In the genomic region with DNA sequence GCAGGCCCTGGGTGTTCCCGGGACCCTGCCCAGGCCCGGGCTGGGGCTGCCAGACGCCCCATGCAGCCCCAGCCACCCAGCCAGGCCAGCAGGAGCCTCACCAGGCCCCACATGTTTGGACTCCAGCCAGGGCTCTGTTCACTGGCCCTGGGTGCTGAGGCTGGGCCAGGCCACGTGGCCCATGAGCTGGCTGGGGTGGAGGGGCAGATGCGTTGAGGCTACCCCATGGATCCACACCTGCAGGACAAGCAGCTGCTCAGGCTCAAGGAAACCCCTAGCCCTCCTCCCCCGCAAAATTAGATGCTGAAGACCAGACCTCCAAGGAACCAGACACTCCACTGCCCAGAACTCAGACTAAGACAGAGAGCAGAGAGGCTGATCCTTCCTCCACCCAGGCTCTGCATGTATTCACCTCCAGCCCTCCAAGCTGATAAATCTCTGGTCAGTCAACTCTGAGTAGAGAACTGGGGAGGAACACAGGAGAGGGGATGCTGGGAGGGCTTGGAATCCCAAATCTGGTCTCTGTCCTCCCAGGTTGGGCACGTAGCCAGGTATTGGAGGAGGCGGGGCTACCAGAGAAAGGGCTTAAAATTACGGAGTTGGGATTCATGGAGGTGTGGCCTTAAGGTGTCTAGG, we compare ENCODE assay signal across 9 cellular contexts. TPM values are rescaled to one million over a fixed set of nuclear protein-coding genes. Genes with fewer than 3 reads are reported as not detected.
DNase-seq lines count a peak whose midpoint lies in the region; ATAC-seq and TF ChIP-seq lines count a peak whose summit lies in the region.
"Had no signal": no experiment of that assay in that cellular context is flagged by ENCODE, and none has a peak within 500 bp of the region (broad histone marks: within the 10 kb centered on the region; RNA-seq: fewer than 3 reads in every experiment).

No MANE protein-coding gene starts in this region.

- no peaks in the 10 kb centered on the region for H3K9me3 Mint-ChIP-seq in activated T-helper 17 cell treated with anti-CD3 and anti-CD28 coated beads, Interleukin-2, amount 50 U/mL, for 72 hours

- no peak overlapping the region for H2BK5ac ChIP-seq in mesenchymal stem cell (ENCODE audit: low read depth, low read length, poor library complexity, severe bottlenecking)

- peak overlapping the region; percentile 32 for H3K27ac Mint-ChIP-seq in activated T-helper 17 cell treated with anti-CD3 and anti-CD28 coated beads, Interleukin-2, amount 50 U/mL, for 72 hours

- peaks cover 36% of the 10 kb centered on the region for H3K36me3 Mint-ChIP-seq in activated T-helper 17 cell treated with anti-CD3 and anti-CD28 coated beads, Interleukin-2, amount 50 U/mL, for 72 hours (ENCODE audit: low read depth)

- no peak for ATAC-seq in activated T-helper 17 cell treated with anti-CD3 and anti-CD28 coated beads, Interleukin-2, amount 50 U/mL, for 72 hours (replicated peaks)
- ATAC-seq in GM19023 (IDR thresholded peaks at IDR 0.05; ENCODE audit: unreplicated experiment): no peak

- H3K27me3 Mint-ChIP-seq in activated T-helper 17 cell treated with anti-CD3 and anti-CD28 coated beads, Interleukin-2, amount 50 U/mL, for 72 hours: peaks cover 8% of the 10 kb centered on the region

- H3K14ac ChIP-seq in mesenchymal stem cell (ENCODE audit: low read length in 2 of 2): no peak overlapping the region

- peak overlapping the region; percentile 78 for H2BK15ac ChIP-seq in mesenchymal stem cell (ENCODE audit: low read depth, poor library complexity, severe bottlenecking)

- peak overlapping the region; percentile 74 for H3K4me3 Mint-ChIP-seq in activated T-helper 17 cell treated with anti-CD3 and anti-CD28 coated beads, Interleukin-2, amount 50 U/mL, for 72 hours

- no peak overlapping the region for H3K4ac ChIP-seq in mesenchymal stem cell (ENCODE audit: low read depth in 1 of 2, low read length in 2 of 2)

- H3K23ac ChIP-seq in mesenchymal stem cell (ENCODE audit: low read length in 2 of 2): no peak overlapping the region

- H2BK12ac ChIP-seq in mesenchymal stem cell (ENCODE audit: low read length in 2 of 2): no peak overlapping the region

- H3K27me3 ChIP-seq in mesenchymal stem cell (ENCODE audit: control insufficient read depth in 1 of 2, insufficient read depth in 1 of 2, low read length in 2 of 2): no peaks in the 10 kb centered on the region

- H3K4me1 ChIP-seq in mesenchymal stem cell (ENCODE audit: control insufficient read depth, insufficient read depth, low read depth, low read length): peaks cover 31% of the 10 kb centered on the region

- H3K79me1 ChIP-seq in mesenchymal stem cell (replicated peaks; ENCODE audit: low read length, poor library complexity, severe bottlenecking): peaks cover 6% of the 10 kb centered on the region

- H4K91ac ChIP-seq in mesenchymal stem cell (ENCODE audit: low read length): no peak overlapping the region

- H3K36me3 ChIP-seq in mesenchymal stem cell (ENCODE audit: control insufficient read depth in 1 of 2, insufficient read depth in 2 of 2, low read depth in 1 of 2, low read length in 2 of 2): peaks cover 23 to 46% of the 10 kb centered on the region in 2 experiments

- H3K9me3 ChIP-seq in mesenchymal stem cell (ENCODE audit: control insufficient read depth, low read length): no peaks in the 10 kb centered on the region

- no peak overlapping the region for H4K8ac ChIP-seq in mesenchymal stem cell (ENCODE audit: low read length)

- H2AFZ ChIP-seq in mesenchymal stem cell (ENCODE audit: low read depth, low read length): no peak overlapping the region

- peak; percentile 47 for DNase-seq in AG10803 (ENCODE audit: low read depth)
- DNase-seq in GM03348 (ENCODE audit: low spot score): peak; percentile 47
- peak; percentile 22 for DNase-seq in mesenchymal stem cell
- DNase-seq in SHP77 treated with DMSO at 0.1 percent for 48 hours (lab: John Stamatoyannopoulos, UW): no peak
- DNase-seq in NCI-H82 (lab: John Stamatoyannopoulos, UW): no peak
- no peak for DNase-seq in dedifferentiated amniotic fluid mesenchymal stem cell (ENCODE audit: extremely low spot score)

- no peak overlapping the region for H3K4me2 ChIP-seq in mesenchymal stem cell (ENCODE audit: low read length, poor library complexity, severe bottlenecking)

- H3K4me3 ChIP-seq in AG10803 (ENCODE audit: low read length) (no peak overlapping the region), mesenchymal stem cell (ENCODE audit: insufficient read depth in 1 of 2, low read depth in 1 of 2, low read length in 2 of 2) (no peak overlapping the region)

- H2AK5ac ChIP-seq in mesenchymal stem cell (ENCODE audit: low read length, severe bottlenecking): no peak overlapping the region

- H3K4me1 Mint-ChIP-seq in activated T-helper 17 cell treated with anti-CD3 and anti-CD28 coated beads, Interleukin-2, amount 50 U/mL, for 72 hours: peaks cover 14% of the 10 kb centered on the region

- H3K18ac ChIP-seq in mesenchymal stem cell (ENCODE audit: low read depth in 1 of 2, low read length in 2 of 2): no peak overlapping the region

- no peak for TF ChIP-seq CTCF in AG10803 (conservative IDR thresholded peaks at IDR 0.05; ENCODE audit: low read length)

- WGBS in mesenchymal stem cell: 53% methylated on average over 9 of the region's 9 CpGs

- no peak overlapping the region for H3K9ac ChIP-seq in mesenchymal stem cell (ENCODE audit: low read length)

- no peak overlapping the region for H3K27ac ChIP-seq in mesenchymal stem cell (ENCODE audit: low read length, poor library complexity, severe bottlenecking)

- H2BK120ac ChIP-seq in mesenchymal stem cell (ENCODE audit: low read depth, low read length): no peak overlapping the region

RNA-seq across cellular contexts. Expression of gene CDH24, which starts 1.6 kb away (rescaled TPM):
- total RNA-seq in activated T-helper 17 cell treated with anti-CD3 and anti-CD28 coated beads, Interleukin-2, amount 50 U/mL, for 72 hours: under 1 TPM; 0.48 TPM
- polyA plus RNA-seq in mesenchymal stem cell (2013, experiment 1 of 2): 5.8 TPM
- polyA plus RNA-seq in mesenchymal stem cell (2013, experiment 2 of 2): 5.0 TPM

RNA-seq across cellular contexts. Expression of gene PSMB11, which starts 13.7 kb away (rescaled TPM):
- total RNA-seq in activated T-helper 17 cell treated with anti-CD3 and anti-CD28 coated beads, Interleukin-2, amount 50 U/mL, for 72 hours: not detected
- not detected for polyA plus RNA-seq in mesenchymal stem cell (2013, experiment 1 of 2)
- polyA plus RNA-seq in mesenchymal stem cell (2013, experiment 2 of 2): not detected
- total RNA-seq: renal cortical epithelial cell had no signal

RNA-seq across cellular contexts. Expression of gene PSMB5, which starts 21.0 kb away (rescaled TPM):
- 100 to 1,000 TPM in 1 of 2 donors, 10 to 100 TPM in 1; 85.8 to 151 TPM for total RNA-seq in activated T-helper 17 cell treated with anti-CD3 and anti-CD28 coated beads, Interleukin-2, amount 50 U/mL, for 72 hours
- polyA plus RNA-seq in mesenchymal stem cell (2013, experiment 1 of 2): 155 TPM
- polyA plus RNA-seq in mesenchymal stem cell (2013, experiment 2 of 2): 156 TPM

RNA-seq across cellular contexts. Expression of gene ACIN1, which starts 39.2 kb away (rescaled TPM):
- total RNA-seq in activated T-helper 17 cell treated with anti-CD3 and anti-CD28 coated beads, Interleukin-2, amount 50 U/mL, for 72 hours: 100 to 1,000 TPM; 187 to 214 TPM
- polyA plus RNA-seq in mesenchymal stem cell (2013, experiment 1 of 2): 96.0 TPM
- 87.5 TPM for polyA plus RNA-seq in mesenchymal stem cell (2013, experiment 2 of 2)

RNA-seq across cellular contexts. Expression of gene C14orf119, which starts 39.6 kb away (rescaled TPM):
- 10 to 100 TPM; 40.3 to 53.4 TPM for total RNA-seq in activated T-helper 17 cell treated with anti-CD3 and anti-CD28 coated beads, Interleukin-2, amount 50 U/mL, for 72 hours
- polyA plus RNA-seq in mesenchymal stem cell (2013, experiment 1 of 2): 50.4 TPM
- polyA plus RNA-seq in mesenchymal stem cell (2013, experiment 2 of 2): 51.9 TPM

Comparison
In these comparisons a context has a peak if more than half of its experiments do, and no peak if none do; other contexts are left out.
1. DNase-seq: peak in AG10803 (single experiment), GM03348 (single experiment) and mesenchymal stem cell (single experiment); none in SHP77 treated with DMSO at 0.1 percent for 48 hours (single experiment), NCI-H82 (single experiment) and dedifferentiated amniotic fluid mesenchymal stem cell (single experiment).